In genomic region chr22:41034741-41035140, GRCh38 we compare ENCODE assay signal across 24 cellular contexts.
"Had no signal": no experiment of that assay in that cellular context is flagged by ENCODE, and none has a peak within 500 bp of the region (broad histone marks: within the 10 kb centered on the region; RNA-seq: fewer than 3 reads in every experiment).

No MANE protein-coding gene starts in this region.

- H3K27me3 ChIP-seq: brain microvascular endothelial cell, cardiac muscle cell, Peyer's patch had no signal

- H3K4me2 ChIP-seq: KMS-11 had no signal

- H3K9me3 Mint-ChIP-seq: activated naive CD4-positive, alpha-beta T cell treated with anti-CD3 and anti-CD28 coated beads, Interleukin-2, amount 50 U/mL, for 72 hours; WTC11 had no signal

- H3K4me1 ChIP-seq: Peyer's patch had no signal

- ATAC-seq: activated CD8-positive, alpha-beta T cell treated with anti-CD3 and anti-CD28 coated beads, Interleukin-2, amount 10 ng/mL, durations not matched to agents 7 days and 5 days; activated naive CD4-positive, alpha-beta T cell treated with anti-CD3 and anti-CD28 coated beads, Interleukin-2, amount 50 U/mL, for 72 hours; T-helper 17 cell; WTC11 had no signal

- H3K36me3 Mint-ChIP-seq: activated naive CD4-positive, alpha-beta T cell treated with anti-CD3 and anti-CD28 coated beads, Interleukin-2, amount 50 U/mL, for 72 hours; WTC11 had no signal

- H3K27ac Mint-ChIP-seq: activated CD8-positive, alpha-beta T cell treated with anti-CD3 and anti-CD28 coated beads, Interleukin-2, amount 10 ng/mL, durations not matched to agents 7 days and 5 days; activated naive CD4-positive, alpha-beta T cell treated with anti-CD3 and anti-CD28 coated beads, Interleukin-2, amount 50 U/mL, for 72 hours; T-helper 17 cell; WTC11 had no signal

- H3K4me3 Mint-ChIP-seq: activated CD8-positive, alpha-beta T cell treated with anti-CD3 and anti-CD28 coated beads, Interleukin-2, amount 10 ng/mL, durations not matched to agents 7 days and 5 days; T-helper 17 cell; WTC11 had no signal

- H3K27ac ChIP-seq: brain microvascular endothelial cell, cardiac muscle cell, KMS-11, Peyer's patch, RWPE1 had no signal

- H3K9ac ChIP-seq: KMS-11 had no signal

- H3K36me3 ChIP-seq: brain microvascular endothelial cell, cardiac muscle cell, Peyer's patch had no signal

- H3K4me3 ChIP-seq: cardiac muscle cell, Peyer's patch had no signal

- H3K9me3 ChIP-seq: Peyer's patch had no signal

- DNase-seq: activated CD4-positive, alpha-beta T cell treated with anti-CD3 and anti-CD28 coated beads for 48 hours; activated CD4-positive, alpha-beta T cell treated with anti-CD3 and anti-CD28 coated beads, Interleukin-2, amount 50 U/mL, for 4 hours; activated CD4-positive, CD25-positive, alpha-beta regulatory T cell treated with anti-CD3 and anti-CD28 coated beads, Interleukin-2, amount 50 U/mL, for 72 hours; activated CD8-positive, alpha-beta memory T cell treated with anti-CD3 and anti-CD28 coated beads, Interleukin-2, amount 50 U/mL, for 48 hours; activated CD8-positive, alpha-beta T cell treated with anti-CD3 and anti-CD28 coated beads, Interleukin-2, amount 10 ng/mL, durations not matched to agents 7 days and 5 days; activated effector memory CD4-positive, alpha-beta T cell treated with anti-CD3 and anti-CD28 coated beads, Interleukin-2, amount 50 U/mL, for 16 hours; activated naive CD4-positive, alpha-beta T cell treated with Interleukin-2 at 50 U/mL for 16 hours; activated T-cell treated with anti-CD3 and anti-CD28 coated beads, Interleukin-2, amount 50 U/mL, for 1 hour; brain microvascular endothelial cell; NCI-H1105 treated with DMSO at 0.1 percent for 48 hours; NCI-H146; NCI-H187 treated with DMSO at 0.1 percent for 48 hours; NCI-H2081 treated with DMSO at 0.1 percent for 48 hours; NCI-H446; NCI-H524; Peyer's patch; Right ventricle myocardium superior; T-helper 17 cell; T-helper 9 cell had no signal
